1 cellular context compared by ENCODE assay signal in genomic region chr1:178021955-178022354, GRCh38.
A peak's percentile ranks its signal among the peaks of the same experiment; 100 is the strongest.
TF ChIP-seq lines count a peak whose summit lies in the region.

No MANE protein-coding gene starts in this region.

TF ChIP-seq in HepG2, 621 proteins besides CTCF, POLR2A, EP300 and RAD21 (continued from another document):
- TF ChIP-seq, protein P1, sequence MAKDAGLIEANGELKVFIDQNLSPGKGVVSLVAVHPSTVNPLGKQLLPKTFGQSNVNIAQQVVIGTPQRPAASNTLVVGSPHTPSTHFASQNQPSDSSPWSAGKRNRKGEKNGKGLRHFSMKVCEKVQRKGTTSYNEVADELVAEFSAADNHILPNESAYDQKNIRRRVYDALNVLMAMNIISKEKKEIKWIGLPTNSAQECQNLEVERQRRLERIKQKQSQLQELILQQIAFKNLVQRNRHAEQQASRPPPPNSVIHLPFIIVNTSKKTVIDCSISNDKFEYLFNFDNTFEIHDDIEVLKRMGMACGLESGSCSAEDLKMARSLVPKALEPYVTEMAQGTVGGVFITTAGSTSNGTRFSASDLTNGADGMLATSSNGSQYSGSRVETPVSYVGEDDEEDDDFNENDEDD (CRISPR knock-in tag; IDR thresholded peaks at IDR 0.05; ENCODE audit: borderline replicate concordance) = peak; percentile 85; the same call in 1 of the 2 replicates
- TF ChIP-seq ZNF503 (CRISPR knock-in tag; IDR thresholded peaks at IDR 0.05) (no peak), MYC (CRISPR knock-in tag; IDR thresholded peaks at IDR 0.05; ENCODE audit: borderline replicate concordance) (no peak), ONECUT2 (CRISPR knock-in tag; IDR thresholded peaks at IDR 0.05) (no peak), ELF4 (CRISPR knock-in tag; IDR thresholded peaks at IDR 0.05; ENCODE audit: borderline replicate concordance) (no peak), ARHGAP35 (CRISPR knock-in tag; IDR thresholded peaks at IDR 0.05; ENCODE audit: borderline replicate concordance) (no peak), TBX2 (CRISPR knock-in tag; IDR thresholded peaks at IDR 0.05; ENCODE audit: borderline replicate concordance) (no peak; the same call in 1 of the 2 replicates), ZFY (CRISPR knock-in tag; IDR thresholded peaks at IDR 0.05) (peak; percentile 82), KLF16 (CRISPR knock-in tag; IDR thresholded peaks at IDR 0.05) (peak in 1 of 2 experiments; percentile 72; a peak in 1 of 4 replicates), ELF3 (CRISPR knock-in tag; IDR thresholded peaks at IDR 0.05) (peak; percentile 53; the same call in 1 of the 2 replicates), BORCS8-MEF2B (CRISPR knock-in tag; IDR thresholded peaks at IDR 0.05) (no peak), ZNF205 (CRISPR knock-in tag; IDR thresholded peaks at IDR 0.05) (no peak), KDM3A (CRISPR knock-in tag; IDR thresholded peaks at IDR 0.05; ENCODE audit: low read depth) (no peak), CREBL2 (CRISPR knock-in tag; IDR thresholded peaks at IDR 0.05; ENCODE audit: borderline replicate concordance) (no peak), SOX6 (IDR thresholded peaks at IDR 0.05) (no peak), SOX6 (CRISPR knock-in tag; IDR thresholded peaks at IDR 0.05) (peak; percentile 66; the same call in 1 of the 2 replicates), ESRRA (CRISPR knock-in tag; IDR thresholded peaks at IDR 0.05; ENCODE audit: low read depth) (no peak), GZF1 (CRISPR knock-in tag; IDR thresholded peaks at IDR 0.05) (no peak), SOX13 (IDR thresholded peaks at IDR 0.05) (no peak), SOX13 (CRISPR knock-in tag; conservative IDR thresholded peaks at IDR 0.05 in 1 of 2, IDR thresholded peaks at IDR 0.05 in 1 of 2) (peak in 1 of 2 experiments; percentile 22; a peak in 1 of 4 replicates), FOXA3 (CRISPR knock-in tag; IDR thresholded peaks at IDR 0.05) (peak; percentile 70), NCOA5 (CRISPR knock-in tag; IDR thresholded peaks at IDR 0.05) (no peak), ZNF747 (CRISPR knock-in tag; IDR thresholded peaks at IDR 0.05; ENCODE audit: borderline replicate concordance) (no peak), ZNF629 (CRISPR knock-in tag; conservative IDR thresholded peaks at IDR 0.05) (no peak), NFYC (CRISPR knock-in tag; IDR thresholded peaks at IDR 0.05) (no peak), THAP11 (CRISPR knock-in tag; IDR thresholded peaks at IDR 0.05) (peak; percentile 36; the same call in 1 of the 2 replicates), ATF3 (CRISPR knock-in tag; IDR thresholded peaks at IDR 0.05) (no peak), NKX3-1 (CRISPR knock-in tag; IDR thresholded peaks at IDR 0.05) (peak; percentile 49; the same call in 1 of the 2 replicates), IRX3 (CRISPR knock-in tag; IDR thresholded peaks at IDR 0.05; ENCODE audit: borderline replicate concordance, low read depth) (0 out of 2 replicates have a peak, but pooled peaks have one; percentile 22), CCAR2 (optimal IDR thresholded peaks at IDR 0.05; ENCODE audit: low read depth, low read length) (no peak), TRIM24 (CRISPR knock-in tag; IDR thresholded peaks at IDR 0.05) (no peak), SMC3 (IDR thresholded peaks at IDR 0.05; ENCODE audit: low read length) (no peak), ZBTB10 (CRISPR knock-in tag; IDR thresholded peaks at IDR 0.05; ENCODE audit: borderline replicate concordance) (peak; percentile 76; the same call in 1 of the 2 replicates), PHB2 (IDR thresholded peaks at IDR 0.05; ENCODE audit: partially characterized antibody) (no peak)
- TF ChIP-seq, protein P2, sequence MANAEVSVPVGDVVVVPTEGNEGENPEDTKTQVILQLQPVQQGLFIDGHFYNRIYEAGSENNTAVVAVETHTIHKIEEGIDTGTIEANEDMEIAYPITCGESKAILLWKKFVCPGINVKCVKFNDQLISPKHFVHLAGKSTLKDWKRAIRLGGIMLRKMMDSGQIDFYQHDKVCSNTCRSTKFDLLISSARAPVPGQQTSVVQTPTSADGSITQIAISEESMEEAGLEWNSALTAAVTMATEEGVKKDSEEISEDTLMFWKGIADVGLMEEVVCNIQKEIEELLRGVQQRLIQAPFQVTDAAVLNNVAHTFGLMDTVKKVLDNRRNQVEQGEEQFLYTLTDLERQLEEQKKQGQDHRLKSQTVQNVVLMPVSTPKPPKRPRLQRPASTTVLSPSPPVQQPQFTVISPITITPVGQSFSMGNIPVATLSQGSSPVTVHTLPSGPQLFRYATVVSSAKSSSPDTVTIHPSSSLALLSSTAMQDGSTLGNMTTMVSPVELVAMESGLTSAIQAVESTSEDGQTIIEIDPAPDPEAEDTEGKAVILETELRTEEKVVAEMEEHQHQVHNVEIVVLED (CRISPR knock-in tag; IDR thresholded peaks at IDR 0.05; ENCODE audit: borderline replicate concordance) = no peak
- TF ChIP-seq, protein P3, sequence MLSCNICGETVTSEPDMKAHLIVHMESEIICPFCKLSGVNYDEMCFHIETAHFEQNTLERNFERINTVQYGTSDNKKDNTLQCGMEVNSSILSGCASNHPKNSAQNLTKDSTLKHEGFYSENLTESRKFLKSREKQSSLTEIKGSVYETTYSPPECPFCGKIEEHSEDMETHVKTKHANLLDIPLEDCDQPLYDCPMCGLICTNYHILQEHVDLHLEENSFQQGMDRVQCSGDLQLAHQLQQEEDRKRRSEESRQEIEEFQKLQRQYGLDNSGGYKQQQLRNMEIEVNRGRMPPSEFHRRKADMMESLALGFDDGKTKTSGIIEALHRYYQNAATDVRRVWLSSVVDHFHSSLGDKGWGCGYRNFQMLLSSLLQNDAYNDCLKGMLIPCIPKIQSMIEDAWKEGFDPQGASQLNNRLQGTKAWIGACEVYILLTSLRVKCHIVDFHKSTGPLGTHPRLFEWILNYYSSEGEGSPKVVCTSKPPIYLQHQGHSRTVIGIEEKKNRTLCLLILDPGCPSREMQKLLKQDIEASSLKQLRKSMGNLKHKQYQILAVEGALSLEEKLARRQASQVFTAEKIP (CRISPR knock-in tag; IDR thresholded peaks at IDR 0.05; ENCODE audit: borderline replicate concordance) = no peak
- TF ChIP-seq, protein P4, sequence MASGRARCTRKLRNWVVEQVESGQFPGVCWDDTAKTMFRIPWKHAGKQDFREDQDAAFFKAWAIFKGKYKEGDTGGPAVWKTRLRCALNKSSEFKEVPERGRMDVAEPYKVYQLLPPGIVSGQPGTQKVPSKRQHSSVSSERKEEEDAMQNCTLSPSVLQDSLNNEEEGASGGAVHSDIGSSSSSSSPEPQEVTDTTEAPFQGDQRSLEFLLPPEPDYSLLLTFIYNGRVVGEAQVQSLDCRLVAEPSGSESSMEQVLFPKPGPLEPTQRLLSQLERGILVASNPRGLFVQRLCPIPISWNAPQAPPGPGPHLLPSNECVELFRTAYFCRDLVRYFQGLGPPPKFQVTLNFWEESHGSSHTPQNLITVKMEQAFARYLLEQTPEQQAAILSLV (CRISPR knock-in tag; IDR thresholded peaks at IDR 0.05; ENCODE audit: borderline replicate concordance) = no peak
- TF ChIP-seq, protein P5, sequence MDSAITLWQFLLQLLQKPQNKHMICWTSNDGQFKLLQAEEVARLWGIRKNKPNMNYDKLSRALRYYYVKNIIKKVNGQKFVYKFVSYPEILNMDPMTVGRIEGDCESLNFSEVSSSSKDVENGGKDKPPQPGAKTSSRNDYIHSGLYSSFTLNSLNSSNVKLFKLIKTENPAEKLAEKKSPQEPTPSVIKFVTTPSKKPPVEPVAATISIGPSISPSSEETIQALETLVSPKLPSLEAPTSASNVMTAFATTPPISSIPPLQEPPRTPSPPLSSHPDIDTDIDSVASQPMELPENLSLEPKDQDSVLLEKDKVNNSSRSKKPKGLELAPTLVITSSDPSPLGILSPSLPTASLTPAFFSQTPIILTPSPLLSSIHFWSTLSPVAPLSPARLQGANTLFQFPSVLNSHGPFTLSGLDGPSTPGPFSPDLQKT (CRISPR knock-in tag; IDR thresholded peaks at IDR 0.05; ENCODE audit: borderline replicate concordance) = no peak
- TF ChIP-seq, protein P6, sequence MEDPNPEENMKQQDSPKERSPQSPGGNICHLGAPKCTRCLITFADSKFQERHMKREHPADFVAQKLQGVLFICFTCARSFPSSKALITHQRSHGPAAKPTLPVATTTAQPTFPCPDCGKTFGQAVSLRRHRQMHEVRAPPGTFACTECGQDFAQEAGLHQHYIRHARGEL (CRISPR knock-in tag; IDR thresholded peaks at IDR 0.05) = no peak
